Comparison of ENCODE assay signal across 1 cellular context in genomic region chr11:59556115-59556882, GRCh38.
TF ChIP-seq lines count a peak whose summit lies in the region.

No MANE protein-coding gene starts in this region.

TF ChIP-seq in K562, 482 proteins besides CTCF, POLR2A, EP300 and RAD21 (continued from another document and continues in another):
- TF ChIP-seq ZBTB40 (IDR thresholded peaks at IDR 0.05) (peak; percentile 78), ZBTB40 (CRISPR knock-in tag; IDR thresholded peaks at IDR 0.05) (no peak), GTF2A2 (tag; IDR thresholded peaks at IDR 0.05) (no peak), ID3 (CRISPR knock-in tag; IDR thresholded peaks at IDR 0.05) (no peak), ID3 (tag; IDR thresholded peaks at IDR 0.05) (peak; percentile 40; the same call in 1 of the 2 replicates), POLR2H (tag; IDR thresholded peaks at IDR 0.05; ENCODE audit: low read depth) (peak; percentile 99), RNF2 (IDR thresholded peaks at IDR 0.05) (peak; percentile 77; the same call in 1 of the 2 replicates), ZNF764 (CRISPR knock-in tag; IDR thresholded peaks at IDR 0.05; ENCODE audit: low read depth) (peak; percentile 79), KDM1A (IDR thresholded peaks at IDR 0.05) (peak; percentile 52 to 64), TBL1XR1 (IDR thresholded peaks at IDR 0.05; ENCODE audit: low read length in 2 of 2) (peak; percentile 41 to 95; a peak in 2 of 4 replicates), HDAC3 (IDR thresholded peaks at IDR 0.05; ENCODE audit: borderline replicate concordance, partially characterized antibody) (peak; percentile 39), ZNF232 (CRISPR knock-in tag; IDR thresholded peaks at IDR 0.05) (no peak), SP1 (CRISPR knock-in tag; IDR thresholded peaks at IDR 0.05) (peak; percentile 40; the same call in 1 of the 2 replicates), MTA3 (IDR thresholded peaks at IDR 0.05; ENCODE audit: borderline replicate concordance) (peak; percentile 33; the same call in 1 of the 2 replicates), GATAD2B (IDR thresholded peaks at IDR 0.05; ENCODE audit: borderline replicate concordance) (0 out of 2 replicates have a peak, but pooled peaks have one; percentile 64), BDP1 (IDR thresholded peaks at IDR 0.05; ENCODE audit: insufficient read depth, insufficient read length) (peak; percentile 56), KLF6 (CRISPR knock-in tag; IDR thresholded peaks at IDR 0.05; ENCODE audit: borderline replicate concordance) (0 out of 2 replicates have a peak, but pooled peaks have one; percentile 36), ATF1 (CRISPR knock-in tag; IDR thresholded peaks at IDR 0.05) (no peak), ATF1 (tag; IDR thresholded peaks at IDR 0.05) (peak; percentile 57; the same call in 1 of the 2 replicates), ATF7 (IDR thresholded peaks at IDR 0.05) (peak; percentile 63), ADNP (tag; IDR thresholded peaks at IDR 0.05) (peak; percentile 89), HDAC1 (IDR thresholded peaks at IDR 0.05) (peak in 1 of 2 experiments; percentile 89; a peak in 1 of 4 replicates), MGA (IDR thresholded peaks at IDR 0.05) (peak; percentile 90), CREM (IDR thresholded peaks at IDR 0.05; ENCODE audit: low read depth) (peak; percentile 53; the same call in 1 of the 2 replicates), AFF1 (IDR thresholded peaks at IDR 0.05; ENCODE audit: low read depth in 1 of 2, partially characterized antibody in 2 of 2) (peak; percentile 39 to 81), CBX3 (IDR thresholded peaks at IDR 0.05; ENCODE audit: borderline replicate concordance in 1 of 2, low read length in 2 of 2) (peak in 1 of 2 experiments; percentile 73; a peak in 2 of 3 replicates), HNRNPLL (IDR thresholded peaks at IDR 0.05; ENCODE audit: low read depth, low read length, poor library complexity, severe bottlenecking) (peak; percentile 15), USF2 (CRISPR knock-in tag; IDR thresholded peaks at IDR 0.05) (peak; percentile 82), ZNF197 (CRISPR knock-in tag; IDR thresholded peaks at IDR 0.05; ENCODE audit: low read depth) (peak; percentile 46; the same call in 1 of the 2 replicates)
